ENCODE assay signal across 17 cellular contexts in genomic region chr9:84755375-84755774, GRCh38.
DNase-seq lines count a peak whose midpoint lies in the region; ATAC-seq and TF ChIP-seq lines count a peak whose summit lies in the region.
"Had no signal": no experiment of that assay in that cellular context is flagged by ENCODE, and none has a peak within 500 bp of the region (broad histone marks: within the 10 kb centered on the region; RNA-seq: fewer than 3 reads in every experiment).

No MANE protein-coding gene starts in this region.

- H3K27ac Mint-ChIP-seq in T-helper 17 cell: peak overlapping the region; percentile 16
- H3K27ac Mint-ChIP-seq: CD4-positive, CD25-positive, alpha-beta regulatory T cell; GM23338 had no signal

- WGBS in smooth muscle cell (ENCODE audit: low lambda C conversion rate): 79% methylated on average over 6 of the region's 6 CpGs

- no peaks in the 10 kb centered on the region for H4K20me1 ChIP-seq in smooth muscle cell (ENCODE audit: low read depth)

- no peaks in the 10 kb centered on the region for H3K79me2 ChIP-seq in smooth muscle cell (ENCODE audit: low read depth)

- DNase-seq in EH (ENCODE audit: low read depth) (peak; percentile 38), T-helper 17 cell (no peak), brain microvascular endothelial cell (peak; percentile 16), smooth muscle cell (lab: John Stamatoyannopoulos, UW; ENCODE audit: unreplicated experiment) (no peak), cortex of kidney (lab: John Stamatoyannopoulos, UW) (no peak)
- DNase-seq: ACHN; CD4-positive, CD25-positive, alpha-beta regulatory T cell; MG63; NCI-H1105; NCI-H187; NCI-H446; Right ventricle myocardium superior had no signal

- H2AFZ ChIP-seq in smooth muscle cell (ENCODE audit: low read depth): no peak overlapping the region
- H2AFZ ChIP-seq: GM23338 had no signal

- H3K4me1 ChIP-seq in smooth muscle cell (ENCODE audit: low read depth): no peaks in the 10 kb centered on the region

- ATAC-seq in T-helper 17 cell (no peak), HG03196 (IDR thresholded peaks at IDR 0.05; ENCODE audit: unreplicated experiment) (no peak), HG02970 (IDR thresholded peaks at IDR 0.05; ENCODE audit: low FRiP score, unreplicated experiment) (no peak)
- ATAC-seq: GM23338, Panc1 had no signal

- H3K4me3 ChIP-seq in brain microvascular endothelial cell (ENCODE audit: low read depth, low read length): no peak overlapping the region
- H3K4me3 ChIP-seq in smooth muscle cell: no peak overlapping the region
- H3K4me3 ChIP-seq: GM23338, MG63 had no signal

- H3K27me3 ChIP-seq in brain microvascular endothelial cell (replicated peaks) (no peaks in the 10 kb centered on the region), smooth muscle cell (ENCODE audit: low read depth) (no peaks in the 10 kb centered on the region)
- H3K27me3 ChIP-seq: MG63 had no signal

- no peaks in the 10 kb centered on the region for H3K36me3 Mint-ChIP-seq in T-helper 17 cell (ENCODE audit: low read depth)
- H3K36me3 Mint-ChIP-seq: CD4-positive, CD25-positive, alpha-beta regulatory T cell had no signal

- peaks cover 40% of the 10 kb centered on the region for H3K4me1 Mint-ChIP-seq in T-helper 17 cell
- H3K4me1 Mint-ChIP-seq: GM23338 had no signal

- peak overlapping the region; percentile 16 for H3K27ac ChIP-seq in brain microvascular endothelial cell
- H3K27ac ChIP-seq in smooth muscle cell (ENCODE audit: low read depth): peak overlapping the region; percentile 46
- H3K27ac ChIP-seq: KMS-11 had no signal

- peak overlapping the region; percentile 22 for H3K4me2 ChIP-seq in smooth muscle cell
- H3K4me2 ChIP-seq: GM23338, KMS-11 had no signal

- H3K4me3 Mint-ChIP-seq in T-helper 17 cell: no peak overlapping the region
- H3K4me3 Mint-ChIP-seq: CD4-positive, CD25-positive, alpha-beta regulatory T cell; GM23338 had no signal

- no peak overlapping the region for H3K9ac ChIP-seq in smooth muscle cell (ENCODE audit: low read depth)
- H3K9ac ChIP-seq: KMS-11 had no signal

- H3K9me3 ChIP-seq in T-helper 17 cell (ENCODE audit: control insufficient read depth, low read length, poor library complexity, severe bottlenecking) (no peaks in the 10 kb centered on the region), smooth muscle cell (replicated peaks; ENCODE audit: low read depth) (no peaks in the 10 kb centered on the region)
- H3K9me3 ChIP-seq: MG63 had no signal

- H3F3A ChIP-seq in smooth muscle cell (ENCODE audit: low read depth): no peaks in the 10 kb centered on the region

- H3K36me3 ChIP-seq in brain microvascular endothelial cell (replicated peaks) (no peaks in the 10 kb centered on the region), smooth muscle cell (ENCODE audit: low read depth) (no peaks in the 10 kb centered on the region)
- H3K36me3 ChIP-seq: MG63 had no signal

- in situ Hi-C loops in brain microvascular endothelial cell (cut with HindIII; ENCODE audit: low pct_ligation_motif_present, low sequenced_read_pairs): no loop called here

- peaks cover 10% of the 10 kb centered on the region for H3K27me3 Mint-ChIP-seq in T-helper 17 cell

- TF ChIP-seq CTCF in brain microvascular endothelial cell (IDR thresholded peaks at IDR 0.05; ENCODE audit: low read depth, low read length, missing control alignments): no peak
- no peak for TF ChIP-seq CTCF in smooth muscle cell (IDR thresholded peaks at IDR 0.05; ENCODE audit: borderline replicate concordance, insufficient read depth, poor library complexity, severe bottlenecking)

Comparison
In these comparisons a context has a peak if more than half of its experiments do, and no peak if none do; other contexts are left out.
1. DNase-seq: peak in EH (single experiment) and brain microvascular endothelial cell (single experiment); none in T-helper 17 cell (0 of 3), smooth muscle cell (single experiment) and cortex of kidney (single experiment).